ENCODE assay signal across 10 cellular contexts in genomic region chr3:71504250-71505036, GRCh38.
DNase-seq lines count a peak whose midpoint lies in the region; FAIRE-seq and TF ChIP-seq lines count a peak whose summit lies in the region.
"Had no signal": no experiment of that assay in that cellular context is flagged by ENCODE, and none has a peak within 500 bp of the region (broad histone marks: within the 10 kb centered on the region; RNA-seq: fewer than 3 reads in every experiment).

No MANE protein-coding gene starts in this region.

- H3F3A ChIP-seq in GM23248 (ENCODE audit: insufficient read depth) (peaks cover 41% of the 10 kb centered on the region), smooth muscle cell (ENCODE audit: low read depth) (peaks cover 17% of the 10 kb centered on the region)

- H3K79me2 ChIP-seq in GM23248 (ENCODE audit: insufficient read depth) (peaks cover 73% of the 10 kb centered on the region), smooth muscle cell (ENCODE audit: low read depth) (peaks cover 43% of the 10 kb centered on the region)

- no peak for FAIRE-seq in GM19239 (lab: Jason Lieb, UNC)
- FAIRE-seq: TTC549 had no signal

- H3K4me2 ChIP-seq in GM23248 (ENCODE audit: unreplicated experiment): peak overlapping the region; percentile 89
- H3K4me2 ChIP-seq in smooth muscle cell: peak overlapping the region; percentile 71

- WGBS in GM23248 (ENCODE audit: low coverage in 1 of 2, low lambda C conversion rate in 2 of 2, missing lambda C conversion rate in 2 of 2), 2 experiments: 3 to 6% methylated on average over 15 of the region's 15 CpGs
- 39% methylated on average over 15 of the region's 15 CpGs for WGBS in smooth muscle cell (ENCODE audit: low lambda C conversion rate)
- 82 to 88% methylated on average over 15 of the region's 15 CpGs for WGBS in tibial nerve, 2 donors

- TF ChIP-seq CTCF in smooth muscle cell (IDR thresholded peaks at IDR 0.05; ENCODE audit: borderline replicate concordance, insufficient read depth, poor library complexity, severe bottlenecking) (no peak), tibial nerve (IDR thresholded peaks at IDR 0.05) (no peak)

- DNase-seq in GM23248: peak; percentile 98
- peak; percentile 39 for DNase-seq in T-helper 2 cell treated with Interferon-gamma antibody and Interleukin-4, amounts not matched to agents 5 μg/mL and 100 μg/mL, for 36 hours (ENCODE audit: low spot score)
- DNase-seq in epidermal melanocyte (ENCODE audit: insufficient read length, low spot score): peak; percentile 25
- DNase-seq in smooth muscle cell (lab: John Stamatoyannopoulos, UW; ENCODE audit: unreplicated experiment): no peak
- DNase-seq in tibial nerve (ENCODE audit: low spot score in 2 of 2): no peak
- no peak for DNase-seq in GM19239 (ENCODE audit: insufficient read length, low spot score)
- DNase-seq in superior temporal gyrus (ENCODE audit: extremely low spot score): no peak
- no peak for DNase-seq in hypothalamus (lab: John Stamatoyannopoulos, UW)
- DNase-seq: glutamatergic neuron had no signal

- peaks cover 31% of the 10 kb centered on the region for H3K4me1 Mint-ChIP-seq in T-helper 2 cell treated with Interferon-gamma antibody and Interleukin-4, amounts not matched to agents 5 μg/mL and 100 μg/mL, for 36 hours (ENCODE audit: low read depth)

- H3K27ac ChIP-seq in GM23248: peak overlapping the region; percentile 96
- H3K27ac ChIP-seq in smooth muscle cell (ENCODE audit: low read depth): peak overlapping the region; percentile 99
- peak overlapping the region in 1 of 4 donors; percentile 36 for H3K27ac ChIP-seq in tibial nerve

- H3K36me3 ChIP-seq in GM23248 (ENCODE audit: low read depth) (no peaks in the 10 kb centered on the region), smooth muscle cell (ENCODE audit: low read depth) (no peaks in the 10 kb centered on the region), tibial nerve (no peaks in the 10 kb centered on the region)

- no peak overlapping the region for H3K4me3 Mint-ChIP-seq in T-helper 2 cell treated with Interferon-gamma antibody and Interleukin-4, amounts not matched to agents 5 μg/mL and 100 μg/mL, for 36 hours

- H3K27me3 ChIP-seq in GM23248 (replicated peaks; ENCODE audit: insufficient read depth) (no peaks in the 10 kb centered on the region), smooth muscle cell (ENCODE audit: low read depth) (no peaks in the 10 kb centered on the region), tibial nerve (no peaks in the 10 kb centered on the region)

- no peaks in the 10 kb centered on the region for H3K9me3 ChIP-seq in GM23248 (ENCODE audit: low read depth)
- no peaks in the 10 kb centered on the region for H3K9me3 ChIP-seq in smooth muscle cell (replicated peaks; ENCODE audit: low read depth)
- H3K9me3 ChIP-seq in tibial nerve: no peaks in the 10 kb centered on the region

- H4K20me1 ChIP-seq in GM23248 (ENCODE audit: insufficient read depth) (no peaks in the 10 kb centered on the region), smooth muscle cell (ENCODE audit: low read depth) (no peaks in the 10 kb centered on the region)

- no peak for TF ChIP-seq EP300 in tibial nerve (IDR thresholded peaks at IDR 0.05)

- peak overlapping the region; percentile 72 for H3K4me3 ChIP-seq in GM23248
- no peak overlapping the region for H3K4me3 ChIP-seq in smooth muscle cell
- H3K4me3 ChIP-seq in tibial nerve: no peak overlapping the region

- H3K9me2 ChIP-seq in GM23248 (ENCODE audit: insufficient read depth): no peaks in the 10 kb centered on the region

- H2AFZ ChIP-seq in GM23248 (peak overlapping the region; percentile 74), smooth muscle cell (ENCODE audit: low read depth) (no peak overlapping the region)

- in situ Hi-C loops in GM23248 (cut with MboI): no loop called here

- peaks cover 42% of the 10 kb centered on the region for H3K4me1 ChIP-seq in GM23248 (ENCODE audit: insufficient read depth)
- H3K4me1 ChIP-seq in smooth muscle cell (ENCODE audit: low read depth): peaks cover 5% of the 10 kb centered on the region
- H3K4me1 ChIP-seq in tibial nerve: no peaks in the 10 kb centered on the region

- no peak for TF ChIP-seq POLR2A in tibial nerve (IDR thresholded peaks at IDR 0.05)

- no peaks in the 10 kb centered on the region for H3K27me3 Mint-ChIP-seq in T-helper 2 cell treated with Interferon-gamma antibody and Interleukin-4, amounts not matched to agents 5 μg/mL and 100 μg/mL, for 36 hours (ENCODE audit: low read depth)

- H3K36me3 Mint-ChIP-seq in T-helper 2 cell treated with Interferon-gamma antibody and Interleukin-4, amounts not matched to agents 5 μg/mL and 100 μg/mL, for 36 hours (ENCODE audit: low read depth): peaks cover 11% of the 10 kb centered on the region

- H3K9ac ChIP-seq in GM23248 (peak overlapping the region; percentile 78), smooth muscle cell (ENCODE audit: low read depth) (peak overlapping the region; percentile 89)

- H3K27ac Mint-ChIP-seq in T-helper 2 cell treated with Interferon-gamma antibody and Interleukin-4, amounts not matched to agents 5 μg/mL and 100 μg/mL, for 36 hours: no peak overlapping the region

- no peaks in the 10 kb centered on the region for H3K9me3 Mint-ChIP-seq in T-helper 2 cell treated with Interferon-gamma antibody and Interleukin-4, amounts not matched to agents 5 μg/mL and 100 μg/mL, for 36 hours

Comparison
In these comparisons a context has a peak if more than half of its experiments do, and no peak if none do; other contexts are left out.
1. DNase-seq: peak in GM23248 (single experiment), T-helper 2 cell treated with Interferon-gamma antibody and Interleukin-4, amounts not matched to agents 5 μg/mL and 100 μg/mL, for 36 hours (single experiment) and epidermal melanocyte (single experiment); none in smooth muscle cell (single experiment), tibial nerve (0 of 2), GM19239 (single experiment), superior temporal gyrus (single experiment) and hypothalamus (0 of 51).